ENCODE assay signal across 8 cellular contexts in the genomic region with DNA sequence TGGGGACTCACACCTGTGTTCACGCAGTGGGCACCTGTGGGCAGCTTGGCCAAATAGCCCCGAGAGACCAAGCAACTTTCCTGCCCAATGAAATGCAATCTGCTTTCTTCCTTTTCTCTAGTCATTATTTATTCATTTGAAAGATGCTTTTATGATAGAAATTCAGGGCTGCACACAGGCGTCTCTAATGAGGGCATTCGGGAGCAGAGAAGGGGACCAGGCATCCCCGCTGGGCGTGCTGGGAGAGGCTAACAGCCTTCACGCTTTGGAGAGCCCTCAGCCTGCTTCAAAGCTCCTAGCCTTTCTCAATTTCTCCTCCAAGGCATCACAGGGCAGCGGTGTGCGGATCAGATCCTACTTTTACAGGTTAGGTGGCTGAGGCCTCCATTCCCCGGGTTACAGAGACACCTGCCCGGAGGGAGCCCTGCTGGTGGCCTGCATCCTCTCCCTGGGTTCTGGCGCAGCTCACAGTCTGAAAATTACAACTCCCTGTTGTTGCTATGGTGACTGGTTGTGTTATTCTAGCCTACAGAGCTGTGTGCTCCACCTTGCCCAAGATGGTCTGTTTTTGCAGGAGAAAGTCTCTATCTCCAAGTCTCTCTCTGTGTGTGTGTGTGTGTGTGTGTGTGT. TPM values are rescaled to one million over a fixed set of nuclear protein-coding genes. Genes with fewer than 3 reads are reported as not detected.
DNase-seq lines count a peak whose midpoint lies in the region; ATAC-seq and TF ChIP-seq lines count a peak whose summit lies in the region.
"Had no signal": no experiment of that assay in that cellular context is flagged by ENCODE, and none has a peak within 500 bp of the region (broad histone marks: within the 10 kb centered on the region; RNA-seq: fewer than 3 reads in every experiment).

No MANE protein-coding gene starts in this region.

- peaks cover 19% of the 10 kb centered on the region for H3K4me1 ChIP-seq in DND-41 (ENCODE audit: insufficient read depth, low read length)

- TF ChIP-seq CTCF in DND-41 (IDR thresholded peaks at IDR 0.05; ENCODE audit: borderline replicate concordance, extremely low read depth, low read length, poor library complexity, severe bottlenecking): no peak
- no peak for TF ChIP-seq CTCF in neural crest cell (conservative IDR thresholded peaks at IDR 0.05)

- H3K36me3 Mint-ChIP-seq in activated T-helper 2 cell treated with anti-CD3 and anti-CD28 coated beads, Interferon-gamma antibody, Interleukin-2, Interleukin-4, amounts not matched to agents 10 μg/mL and 5 μg/mL and 100 μg/mL, durations not matched to agents 14 hours and 24 hours and 36 hours (ENCODE audit: low read depth): no peaks in the 10 kb centered on the region
- H3K36me3 Mint-ChIP-seq in neural crest cell (ENCODE audit: low read depth): no peaks in the 10 kb centered on the region
- H3K36me3 Mint-ChIP-seq: activated naive CD8-positive, alpha-beta T cell treated with anti-CD3 and anti-CD28 coated beads for 36 hours had no signal

- no peaks in the 10 kb centered on the region for H3K27me3 ChIP-seq in DND-41 (ENCODE audit: insufficient read depth, low read length, poor library complexity)

- no peak overlapping the region for H3K4me2 ChIP-seq in DND-41 (ENCODE audit: insufficient read depth, low read length)

- H2AFZ ChIP-seq in DND-41 (ENCODE audit: low read depth, low read length): no peak overlapping the region

- no peaks in the 10 kb centered on the region for H3K79me2 ChIP-seq in DND-41 (ENCODE audit: insufficient read depth, low read length)

- H3K9ac ChIP-seq in DND-41 (ENCODE audit: low read depth, low read length): no peak overlapping the region

- H3K27ac ChIP-seq in DND-41 (ENCODE audit: low read length): no peak overlapping the region

- no peaks in the 10 kb centered on the region for H3K9me3 Mint-ChIP-seq in activated T-helper 2 cell treated with anti-CD3 and anti-CD28 coated beads, Interferon-gamma antibody, Interleukin-2, Interleukin-4, amounts not matched to agents 10 μg/mL and 5 μg/mL and 100 μg/mL, durations not matched to agents 14 hours and 24 hours and 36 hours
- no peaks in the 10 kb centered on the region for H3K9me3 Mint-ChIP-seq in neural crest cell
- H3K9me3 Mint-ChIP-seq: activated naive CD8-positive, alpha-beta T cell treated with anti-CD3 and anti-CD28 coated beads for 36 hours had no signal

- no peak overlapping the region for H3K27ac Mint-ChIP-seq in activated T-helper 2 cell treated with anti-CD3 and anti-CD28 coated beads, Interferon-gamma antibody, Interleukin-2, Interleukin-4, amounts not matched to agents 10 μg/mL and 5 μg/mL and 100 μg/mL, durations not matched to agents 14 hours and 24 hours and 36 hours
- peak overlapping the region; percentile 93 for H3K27ac Mint-ChIP-seq in neural crest cell (ENCODE audit: unreplicated experiment)
- H3K27ac Mint-ChIP-seq: activated naive CD8-positive, alpha-beta T cell treated with anti-CD3 and anti-CD28 coated beads for 36 hours had no signal

- H3K4me3 ChIP-seq in DND-41 (ENCODE audit: low read depth in 1 of 2, low read length in 2 of 2): no peak overlapping the region

- DNase-seq in DND-41: peak; percentile 5
- DNase-seq in NCI-H1417 treated with DMSO at 0.1 percent for 48 hours (lab: John Stamatoyannopoulos, UW): peak; percentile 96
- DNase-seq in activated T-helper 2 cell treated with anti-CD3 and anti-CD28 coated beads, Interferon-gamma antibody, Interleukin-2, Interleukin-4, amounts not matched to agents 10 μg/mL and 5 μg/mL and 100 μg/mL, durations not matched to agents 14 hours and 24 hours and 36 hours (ENCODE audit: low spot score): peak; percentile 8
- DNase-seq in neural crest cell (ENCODE audit: low read depth, low spot score): no peak
- no peak for DNase-seq in iPS-NIHi7 (ENCODE audit: extremely low spot score)
- no peak for DNase-seq in SIG-M5 (lab: John Stamatoyannopoulos, UW)
- no peak for DNase-seq in activated CD8-positive, alpha-beta memory T cell treated with anti-CD3 and anti-CD28 coated beads for 24 hours
- DNase-seq: activated naive CD8-positive, alpha-beta T cell treated with anti-CD3 and anti-CD28 coated beads for 36 hours had no signal

- H3K4me3 Mint-ChIP-seq in activated T-helper 2 cell treated with anti-CD3 and anti-CD28 coated beads, Interferon-gamma antibody, Interleukin-2, Interleukin-4, amounts not matched to agents 10 μg/mL and 5 μg/mL and 100 μg/mL, durations not matched to agents 14 hours and 24 hours and 36 hours (ENCODE audit: low read depth): no peak overlapping the region
- peak overlapping the region; percentile 61 for H3K4me3 Mint-ChIP-seq in neural crest cell
- H3K4me3 Mint-ChIP-seq: activated naive CD8-positive, alpha-beta T cell treated with anti-CD3 and anti-CD28 coated beads for 36 hours had no signal

- peaks cover 3% of the 10 kb centered on the region for H3K27me3 Mint-ChIP-seq in activated T-helper 2 cell treated with anti-CD3 and anti-CD28 coated beads, Interferon-gamma antibody, Interleukin-2, Interleukin-4, amounts not matched to agents 10 μg/mL and 5 μg/mL and 100 μg/mL, durations not matched to agents 14 hours and 24 hours and 36 hours (ENCODE audit: low read depth)
- H3K27me3 Mint-ChIP-seq in neural crest cell (ENCODE audit: low read depth): peaks cover 3% of the 10 kb centered on the region
- H3K27me3 Mint-ChIP-seq: activated naive CD8-positive, alpha-beta T cell treated with anti-CD3 and anti-CD28 coated beads for 36 hours had no signal

- intact Hi-C loops in activated T-helper 2 cell treated with anti-CD3 and anti-CD28 coated beads, Interferon-gamma antibody, Interleukin-2, Interleukin-4, amounts not matched to agents 10 μg/mL and 5 μg/mL and 100 μg/mL, durations not matched to agents 14 hours and 24 hours and 36 hours (cut with micrococcal nuclease): no loop called here

- no peaks in the 10 kb centered on the region for H3K36me3 ChIP-seq in DND-41 (ENCODE audit: insufficient read depth, low read length)

- no peaks in the 10 kb centered on the region for H4K20me1 ChIP-seq in DND-41 (ENCODE audit: insufficient read depth, low read length)

- no peaks in the 10 kb centered on the region for H3K9me3 ChIP-seq in DND-41 (ENCODE audit: insufficient read depth, low read length, severe bottlenecking)

- H3K4me1 Mint-ChIP-seq in activated T-helper 2 cell treated with anti-CD3 and anti-CD28 coated beads, Interferon-gamma antibody, Interleukin-2, Interleukin-4, amounts not matched to agents 10 μg/mL and 5 μg/mL and 100 μg/mL, durations not matched to agents 14 hours and 24 hours and 36 hours (ENCODE audit: low read depth): peaks cover 22% of the 10 kb centered on the region
- peaks cover 59% of the 10 kb centered on the region for H3K4me1 Mint-ChIP-seq in neural crest cell

- no peak for ATAC-seq in DND-41 (ENCODE audit: insufficient read depth, low read depth)

RNA-seq across cellular contexts. Expression of a gene that starts 21.8 kb away (rescaled TPM):
- total RNA-seq in activated T-helper 2 cell treated with anti-CD3 and anti-CD28 coated beads, Interferon-gamma antibody, Interleukin-2, Interleukin-4, amounts not matched to agents 10 μg/mL and 5 μg/mL and 100 μg/mL, durations not matched to agents 14 hours and 24 hours and 36 hours: 127 and 132 TPM in 2 replicates
- 43.3 and 44.6 TPM in 2 replicates for total RNA-seq in neural crest cell

Comparison
In these comparisons a context has a peak if more than half of its experiments do, and no peak if none do; other contexts are left out.
1. DNase-seq: peak in DND-41 (single experiment), NCI-H1417 treated with DMSO at 0.1 percent for 48 hours (single experiment) and activated T-helper 2 cell treated with anti-CD3 and anti-CD28 coated beads, Interferon-gamma antibody, Interleukin-2, Interleukin-4, amounts not matched to agents 10 μg/mL and 5 μg/mL and 100 μg/mL, durations not matched to agents 14 hours and 24 hours and 36 hours (single experiment); none in neural crest cell (single experiment), iPS-NIHi7 (single experiment), SIG-M5 (single experiment) and activated CD8-positive, alpha-beta memory T cell treated with anti-CD3 and anti-CD28 coated beads for 24 hours (single experiment).